In the genomic region with DNA sequence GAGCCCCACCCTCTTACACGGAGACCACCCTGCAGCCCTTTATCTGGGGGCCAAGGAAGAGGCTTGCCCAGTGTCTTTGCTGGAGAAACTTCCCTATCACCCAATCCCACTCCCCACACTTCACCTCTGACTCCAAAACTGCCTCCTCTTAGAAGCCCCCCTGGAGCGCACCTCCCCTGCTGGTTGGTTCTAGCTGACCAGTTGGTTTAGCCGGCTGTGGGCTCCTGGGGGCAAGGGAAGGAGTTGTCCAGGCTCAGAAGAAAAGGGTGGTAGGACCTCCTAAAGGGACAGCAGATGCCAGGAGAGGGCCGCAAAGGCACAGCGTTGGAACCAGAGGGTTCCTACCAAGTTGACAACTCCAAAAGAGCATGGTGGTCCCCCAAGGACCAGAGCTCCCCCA, we compare ENCODE assay signal across 11 cellular contexts. TPM values are rescaled to one million over a fixed set of nuclear protein-coding genes. Genes with fewer than 3 reads are reported as not detected.
DNase-seq lines count a peak whose midpoint lies in the region; ATAC-seq and TF ChIP-seq lines count a peak whose summit lies in the region.
"Had no signal": no experiment of that assay in that cellular context is flagged by ENCODE, and none has a peak within 500 bp of the region (broad histone marks: within the 10 kb centered on the region; RNA-seq: fewer than 3 reads in every experiment).

No MANE protein-coding gene starts in this region.

- H2BK120ac ChIP-seq in neuronal stem cell (ENCODE audit: low read depth, low read length), result no peak overlapping the region

- peaks cover 0 to 95% of the 10 kb centered on the region in 2 donors for H3K4me1 ChIP-seq in right atrium auricular region
- H3K4me1 ChIP-seq in esophagus muscularis mucosa, result peaks cover 90 to 99% (median 97%) of the 10 kb centered on the region in 4 donors
- H3K4me1 ChIP-seq in neuronal stem cell (ENCODE audit: control insufficient read depth in 2 of 2, insufficient read depth in 1 of 2, low read depth in 1 of 2, low read length in 2 of 2), result peaks cover 76 to 79% of the 10 kb centered on the region in 2 donors
- peaks cover 44 to 92% of the 10 kb centered on the region in 2 donors for H3K4me1 ChIP-seq in adrenal gland (replicated peaks in 1 of 2)

- no peak overlapping the region for H3K4me2 ChIP-seq in neuronal stem cell (ENCODE audit: insufficient read depth, low read length, poor library complexity, severe bottlenecking)

- H3K27me3 ChIP-seq in right atrium auricular region (no peaks in the 10 kb centered on the region), esophagus muscularis mucosa (no peaks in the 10 kb centered on the region), neuronal stem cell (ENCODE audit: control insufficient read depth in 3 of 3, insufficient read depth in 3 of 3, low read depth in 1 of 3, low read length in 3 of 3) (no peaks in the 10 kb centered on the region), adrenal gland (no peaks in the 10 kb centered on the region)

- TF ChIP-seq CTCF in right atrium auricular region (IDR thresholded peaks at IDR 0.05), result no peak
- no peak for TF ChIP-seq CTCF in esophagus muscularis mucosa (IDR thresholded peaks at IDR 0.05)
- no peak for TF ChIP-seq CTCF in adrenal gland (IDR thresholded peaks at IDR 0.05)

- no peak overlapping the region for H2BK5ac ChIP-seq in neuronal stem cell (ENCODE audit: low read length)

- H3K23ac ChIP-seq in neuronal stem cell (ENCODE audit: low read depth, low read length, poor library complexity), result peak overlapping the region; percentile 29

- ATAC-seq in Right ventricle myocardium inferior, result no peak

- DNase-seq in right atrium auricular region (ENCODE audit: low spot score), result no peak
- no peak for DNase-seq in Right ventricle myocardium inferior (ENCODE audit: missing footprints)
- DNase-seq in esophagus muscularis mucosa (ENCODE audit: extremely low spot score), result no peak
- DNase-seq in neuronal stem cell (ENCODE audit: low spot score), result no peak
- no peak for DNase-seq in NCI-H82 (lab: John Stamatoyannopoulos, UW)
- no peak for DNase-seq in adrenal gland
- DNase-seq in NCI-H524 (lab: John Stamatoyannopoulos, UW), result no peak
- no peak for DNase-seq in kidney glomerular epithelial cell (lab: John Stamatoyannopoulos, UW)
- DNase-seq: activated CD4-positive, alpha-beta T cell treated with anti-CD3 and anti-CD28 coated beads, Interleukin-2, amount 50 U/mL, for 4 hours; NCI-H146 had no signal

- peaks cover 40% of the 10 kb centered on the region for H3K79me1 ChIP-seq in neuronal stem cell (ENCODE audit: low read depth, low read length)

- H2AFZ ChIP-seq in neuronal stem cell (ENCODE audit: low read length), result no peak overlapping the region

- peak overlapping the region in 1 of 2 donors; percentile 90 for H3K4me3 ChIP-seq in right atrium auricular region
- H3K4me3 ChIP-seq in esophagus muscularis mucosa, result peak overlapping the region in 1 of 4 donors; percentile 74
- peak overlapping the region in 1 of 2 donors; percentile 77 for H3K4me3 ChIP-seq in neuronal stem cell (ENCODE audit: low read length in 2 of 2)
- H3K4me3 ChIP-seq in adrenal gland, result no peak overlapping the region

- 56% methylated on average over 3 of the region's 5 CpGs for WGBS in esophagus muscularis mucosa
- WGBS in neuronal stem cell (ENCODE audit: extremely low coverage in 2 of 2, insufficient read length in 2 of 2, insufficient replicate concordance in 1 of 2), 2 donors, result no CpG with 5 or more reads among the region's 5 CpGs
- WGBS in adrenal gland, 4 donors, result 68 to 77% (median 72%) methylated on average over 5 of the region's 5 CpGs

- H3K27ac ChIP-seq in right atrium auricular region, result peak overlapping the region; percentile 97 to 98
- peak overlapping the region; percentile 90 to 95 (median 92) for H3K27ac ChIP-seq in esophagus muscularis mucosa (replicated peaks in 1 of 4)
- H3K27ac ChIP-seq in neuronal stem cell (replicated peaks; ENCODE audit: low read length), result no peak overlapping the region
- H3K27ac ChIP-seq in adrenal gland, result peak overlapping the region in 2 of 5 donors; percentile 94 to 96

- H3K9ac ChIP-seq in neuronal stem cell (ENCODE audit: low read depth, low read length, poor library complexity), result no peak overlapping the region

- H3K36me3 ChIP-seq in right atrium auricular region (no peaks in the 10 kb centered on the region), esophagus muscularis mucosa (no peaks in the 10 kb centered on the region), neuronal stem cell (replicated peaks in 1 of 2; ENCODE audit: control insufficient read depth in 2 of 2, insufficient read depth in 2 of 2, low read length in 2 of 2) (peaks cover 0 to 28% of the 10 kb centered on the region in 2 donors), adrenal gland (replicated peaks in 1 of 2) (no peaks in the 10 kb centered on the region)

- no peak overlapping the region for H2BK15ac ChIP-seq in neuronal stem cell (ENCODE audit: low read length)

- no peak overlapping the region for H3K4ac ChIP-seq in neuronal stem cell (ENCODE audit: low read length)

- no peaks in the 10 kb centered on the region for H3K9me3 ChIP-seq in right atrium auricular region
- H3K9me3 ChIP-seq in esophagus muscularis mucosa, result no peaks in the 10 kb centered on the region
- H3K9me3 ChIP-seq in neuronal stem cell (replicated peaks in 1 of 2; ENCODE audit: control insufficient read depth in 2 of 2, insufficient read depth in 1 of 2, low read depth in 1 of 2, low read length in 2 of 2), result no peaks in the 10 kb centered on the region
- no peaks in the 10 kb centered on the region for H3K9me3 ChIP-seq in adrenal gland (replicated peaks in 1 of 3)

- H4K8ac ChIP-seq in neuronal stem cell (ENCODE audit: low read depth, low read length), result no peak overlapping the region

- no peak overlapping the region for H3K14ac ChIP-seq in neuronal stem cell (ENCODE audit: low read length)

- intact Hi-C loops in Right ventricle myocardium inferior (cut with DNase I) (loop anchor here (5.0 kb wide), 1 partner anchor 58 kb away; no protein-coding TSS in a partner anchor), esophagus muscularis mucosa (cut with DNase I) (no loop called here), adrenal gland (cut with DNase I) (no loop called here)

- no peak overlapping the region for H3K18ac ChIP-seq in neuronal stem cell (ENCODE audit: low read length)

- H2BK12ac ChIP-seq in neuronal stem cell (ENCODE audit: low read length), result no peak overlapping the region

- no peak for TF ChIP-seq EP300 in esophagus muscularis mucosa (IDR thresholded peaks at IDR 0.05)

- no peak for TF ChIP-seq POLR2A in esophagus muscularis mucosa (IDR thresholded peaks at IDR 0.05; ENCODE audit: low read depth)
- TF ChIP-seq POLR2A in adrenal gland (IDR thresholded peaks at IDR 0.05), result no peak

- no peak overlapping the region for H4K91ac ChIP-seq in neuronal stem cell (ENCODE audit: low read depth, low read length, poor library complexity)

- peak overlapping the region; percentile 94 for H2AK5ac ChIP-seq in neuronal stem cell (ENCODE audit: low read depth, low read length)

RNA-seq across cellular contexts. Expression of a gene that starts 2.0 kb away (rescaled TPM):
- total RNA-seq in right atrium auricular region (10 to 100 TPM; 58.0 to 88.2 TPM), Right ventricle myocardium inferior (76.7 TPM), esophagus muscularis mucosa (10 to 100 TPM; 31.6 to 67.1 (median 54.8) TPM), adrenal gland (10 to 100 TPM; 55.4 to 74.9 (median 66.8) TPM)
- polyA plus RNA-seq in neuronal stem cell (2013, experiment 1 of 2), result 43.7 TPM
- 43.2 TPM for polyA plus RNA-seq in neuronal stem cell (2013, experiment 2 of 2)
- 10 to 100 TPM; 10.2 to 87.7 (median 54.3) TPM for polyA plus RNA-seq in adrenal gland

RNA-seq across cellular contexts. Expression of a gene that starts 30.7 kb away (rescaled TPM):
- total RNA-seq in right atrium auricular region, result not detected
- not detected for total RNA-seq in Right ventricle myocardium inferior
- total RNA-seq in esophagus muscularis mucosa, result not detected
- 0.06 TPM for polyA plus RNA-seq in neuronal stem cell (2013, experiment 1 of 2)
- 0.06 TPM for polyA plus RNA-seq in neuronal stem cell (2013, experiment 2 of 2)
- total RNA-seq in adrenal gland, result 1 to 10 TPM in 5 of 8 donors, under 1 TPM in 1, not detected in 2; 0.67 to 9.9 (median 1.7) TPM
- 1 to 10 TPM in 2 of 3 donors, not detected in 1; 2.0 to 4.2 TPM for polyA plus RNA-seq in adrenal gland
- total RNA-seq: subcutaneous adipose tissue had no signal

RNA-seq across cellular contexts. Expression of a gene that starts 42.5 kb away (rescaled TPM):
- total RNA-seq in right atrium auricular region (not detected), Right ventricle myocardium inferior (not detected), esophagus muscularis mucosa (not detected), adrenal gland (10 to 100 TPM in 1 of 8 donors, 1 to 10 TPM in 3, not detected in 4; 1.5 to 15.1 (median 5.8) TPM)
- polyA plus RNA-seq in neuronal stem cell (2013, experiment 1 of 2), result not detected
- polyA plus RNA-seq in neuronal stem cell (2013, experiment 2 of 2), result 0.01 TPM
- polyA plus RNA-seq in adrenal gland, result 1 to 10 TPM in 1 of 3 donors, under 1 TPM in 1, not detected in 1; 0.88 to 2.5 TPM
- total RNA-seq: subcutaneous adipose tissue had no signal
